Comparison of ENCODE assay signal across 29 cellular contexts in the genomic region with DNA sequence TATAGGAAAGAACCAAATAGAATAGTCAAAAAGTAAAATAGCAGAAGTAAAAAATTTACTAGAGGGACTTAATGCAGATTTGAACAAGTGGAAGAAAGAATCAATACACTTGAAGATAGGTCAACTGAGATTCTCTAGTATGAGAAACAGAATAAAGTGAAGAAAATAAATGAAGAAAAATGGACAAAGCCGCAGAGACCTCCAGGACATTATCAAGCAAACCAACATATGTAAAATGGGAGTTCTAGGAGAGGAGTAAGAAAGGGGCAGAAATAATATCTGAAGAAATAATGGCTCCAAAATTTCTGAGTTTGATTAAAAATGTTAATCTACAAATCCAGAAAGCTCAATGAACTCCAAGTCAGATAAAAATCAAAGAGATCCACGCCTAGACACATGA.
"Had no signal": no experiment of that assay in that cellular context is flagged by ENCODE, and none has a peak within 500 bp of the region (broad histone marks: within the 10 kb centered on the region; RNA-seq: fewer than 3 reads in every experiment).

No MANE protein-coding gene starts in this region.

- DNase-seq: activated effector memory CD4-positive, alpha-beta T cell treated with Interleukin-2 at 50 U/mL for 16 hours; activated gamma-delta T cell; activated gamma-delta T cell treated with Interleukin-2 at 50 U/mL for 16 hours; activated naive CD4-positive, alpha-beta T cell; activated naive CD4-positive, alpha-beta T cell treated with anti-CD3 and anti-CD28 coated beads for 36 hours; activated naive CD4-positive, alpha-beta T cell treated with anti-CD3 and anti-CD28 coated beads, Interleukin-2, amount 10 ng/mL, durations not matched to agents 7 days and 5 days; activated naive CD4-positive, alpha-beta T cell treated with anti-CD3 and anti-CD28 coated beads, Interleukin-2, amount 50 U/mL, for 16 hours; activated naive CD4-positive, alpha-beta T cell treated with Interleukin-2 at 50 U/mL for 16 hours; activated naive CD8-positive, alpha-beta T cell treated with anti-CD3 and anti-CD28 coated beads for 36 hours; activated naive CD8-positive, alpha-beta T cell treated with anti-CD3 and anti-CD28 coated beads, Interleukin-2, amount 10 ng/mL, durations not matched to agents 7 days and 5 days; activated naive CD8-positive, alpha-beta T cell treated with anti-CD3 and anti-CD28 coated beads, Interleukin-2, amount 50 U/mL, for 24 hours; activated T-cell treated with anti-CD3 and anti-CD28 coated beads, Interleukin-2, amount 50 U/mL, for 1 hour; activated T-cell treated with anti-CD3 and anti-CD28 coated beads, Interleukin-2, amount 50 U/mL, for 24 hours; activated T-cell treated with anti-CD3 and anti-CD28 coated beads, Interleukin-2, amount 50 U/mL, for 4 hours; activated T-cell treated with anti-CD3 and anti-CD28 coated beads, Interleukin-2, amount 50 U/mL, for 48 hours; activated T-cell treated with anti-CD3 and anti-CD28 coated beads, Interleukin-2, amount 50 U/mL, for 72 hours; adrenal gland; amniotic stem cell; amygdala; anterior cingulate cortex; aorta; body of pancreas; brain microvascular endothelial cell; caudate nucleus; central memory CD4-positive, alpha-beta T cell; cerebellar nuclear complex had no signal

- H3K4me1 ChIP-seq: adrenal gland, ascending aorta, body of pancreas, breast epithelium had no signal

- H3K4me3 ChIP-seq: adrenal gland, ascending aorta, body of pancreas, breast epithelium, cardiac muscle cell had no signal

- H3K36me3 ChIP-seq: adrenal gland, ascending aorta, brain microvascular endothelial cell, breast epithelium, cardiac muscle cell had no signal

- H3K27ac ChIP-seq: adrenal gland, ascending aorta, body of pancreas, brain microvascular endothelial cell, breast epithelium, cardiac muscle cell had no signal
